ENCODE assay signal across 10 cellular contexts in the genomic region with DNA sequence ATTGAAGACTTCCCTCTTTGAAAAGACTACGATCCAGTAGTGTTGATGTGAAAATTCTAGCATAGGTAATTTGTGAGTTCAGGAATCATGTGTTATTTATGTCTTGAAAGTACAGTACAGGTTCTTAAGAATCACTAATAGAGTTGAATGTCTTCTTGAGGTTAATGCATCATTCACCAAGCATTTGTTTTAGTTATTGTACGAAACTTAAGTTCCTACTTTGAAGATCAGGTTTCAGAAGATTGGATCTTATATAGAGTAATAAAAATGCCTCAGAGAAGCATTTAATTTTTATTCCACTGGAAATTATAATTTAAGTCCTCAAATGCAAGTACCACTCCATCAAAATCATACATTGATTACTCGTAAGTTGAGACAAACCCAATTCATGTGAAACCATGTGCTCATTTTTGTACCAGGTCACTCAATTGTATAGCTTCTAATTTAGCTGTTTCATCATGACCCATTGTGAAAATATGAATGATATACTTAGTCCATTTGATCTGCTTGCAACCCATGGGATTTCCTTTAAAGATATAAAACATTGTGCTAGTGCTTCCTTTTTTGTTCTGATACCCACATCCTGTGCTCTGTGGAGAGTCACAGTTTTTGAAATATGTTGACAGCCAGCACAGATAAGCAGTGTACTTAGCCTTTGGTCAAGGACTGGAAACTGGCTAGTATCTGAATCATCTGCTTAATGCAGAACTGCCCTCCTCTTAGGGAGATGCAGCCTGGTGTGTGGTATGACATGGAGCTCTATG. TPM values are rescaled to one million over a fixed set of nuclear protein-coding genes. Genes with fewer than 3 reads are reported as not detected.
DNase-seq lines count a peak whose midpoint lies in the region; ATAC-seq and TF ChIP-seq lines count a peak whose summit lies in the region.
"Had no signal": no experiment of that assay in that cellular context is flagged by ENCODE, and none has a peak within 500 bp of the region (broad histone marks: within the 10 kb centered on the region; RNA-seq: fewer than 3 reads in every experiment).

No MANE protein-coding gene starts in this region.

- H4K20me1 ChIP-seq in BLaER1 treated with 17β-estradiol and CSF1 and Interleukin-3, amounts not matched to agents 10 nM and 100 nM, result no peaks in the 10 kb centered on the region

- H3K9ac ChIP-seq in BLaER1 treated with 17β-estradiol and CSF1 and Interleukin-3, amounts not matched to agents 10 nM and 100 nM, result peak overlapping the region in 8 of 11 experiments; percentile 24 to 52 (median 38); a peak in 10 of 22 replicates
- H3K9ac ChIP-seq in adipocyte (ENCODE audit: low read length) (no peak overlapping the region), liver (ENCODE audit: low read depth in 1 of 2, low read length in 2 of 2) (no peak overlapping the region)

- H3K36me3 ChIP-seq in BLaER1 treated with 17β-estradiol and CSF1 and Interleukin-3, amounts not matched to agents 10 nM and 100 nM, result no peaks in the 10 kb centered on the region
- H3K36me3 ChIP-seq in adipocyte (ENCODE audit: control insufficient read depth, insufficient read depth, low read length, severe bottlenecking), result no peaks in the 10 kb centered on the region
- no peaks in the 10 kb centered on the region for H3K36me3 ChIP-seq in liver (ENCODE audit: control insufficient read depth in 4 of 4, insufficient read depth in 3 of 4, low read depth in 1 of 4, low read length in 3 of 4)

- peak overlapping the region in 10 of 11 experiments; percentile 33 to 87 (median 79); a peak in 18 of 22 replicates for H3K27ac ChIP-seq in BLaER1 treated with 17β-estradiol and CSF1 and Interleukin-3, amounts not matched to agents 10 nM and 100 nM
- no peak overlapping the region for H3K27ac ChIP-seq in liver (ENCODE audit: low read depth in 1 of 2, low read length in 2 of 2)
- H3K27ac ChIP-seq: VCaP had no signal

- WGBS in liver, result 70% methylated on average over 3 of the region's 3 CpGs

- CTCF ChIA-PET in GM10248 (lab: Yijun Ruan, JAX), result no interaction called here

- TF ChIP-seq CTCF in liver (IDR thresholded peaks at IDR 0.05; ENCODE audit: low read depth, low read length, missing input control) (no peak), GM10248 (IDR thresholded peaks at IDR 0.05; ENCODE audit: control extremely low read depth, extremely low read depth, low read depth, missing control alignments) (no peak)

- no peaks in the 10 kb centered on the region for H3K27me3 ChIP-seq in BLaER1 treated with 17β-estradiol and CSF1 and Interleukin-3, amounts not matched to agents 10 nM and 100 nM
- no peaks in the 10 kb centered on the region for H3K27me3 ChIP-seq in adipocyte (replicated peaks; ENCODE audit: control insufficient read depth, insufficient read depth, low read length)
- no peaks in the 10 kb centered on the region for H3K27me3 ChIP-seq in liver (ENCODE audit: control insufficient read depth in 4 of 4, insufficient read depth in 4 of 4, low read length in 3 of 4)

- peak in 1 of 2 donors; percentile 24 for TF ChIP-seq RAD21 in liver (IDR thresholded peaks at IDR 0.05)

- ATAC-seq in GM19455 (IDR thresholded peaks at IDR 0.05; ENCODE audit: unreplicated experiment), result no peak

- peaks cover 0 to 27% (median 10%) of the 10 kb centered on the region in 11 experiments; a peak in 11 of 22 replicates for H3K9me3 ChIP-seq in BLaER1 treated with 17β-estradiol and CSF1 and Interleukin-3, amounts not matched to agents 10 nM and 100 nM (replicated peaks in 1 of 11)
- H3K9me3 ChIP-seq in adipocyte (ENCODE audit: control insufficient read depth, low read length) (no peaks in the 10 kb centered on the region), liver (ENCODE audit: control insufficient read depth in 4 of 4, low read length in 3 of 4) (no peaks in the 10 kb centered on the region)

- POLR2A ChIA-PET in GM10248 (lab: Yijun Ruan, JAX), result no interaction called here

- 0 out of 20 replicates have a peak overlapping the region, but pooled peaks of 1 of the 10 experiments have one; percentile 12 for H3K4me3 ChIP-seq in BLaER1 treated with 17β-estradiol and CSF1 and Interleukin-3, amounts not matched to agents 10 nM and 100 nM
- H3K4me3 ChIP-seq in adipocyte (ENCODE audit: low read length) (no peak overlapping the region), liver (ENCODE audit: low read depth in 1 of 3, low read length in 3 of 3) (no peak overlapping the region)

- DNase-seq in KG1 (lab: John Stamatoyannopoulos, UW), result peak; percentile 62
- peak; percentile 50 for DNase-seq in adipocyte (ENCODE audit: low read depth)
- no peak for DNase-seq in GM10248 (ENCODE audit: extremely low spot score)
- DNase-seq in hypothalamus (lab: John Stamatoyannopoulos, UW), result no peak
- no peak for DNase-seq in SHP77 (lab: John Stamatoyannopoulos, UW)
- DNase-seq: NCI-H187 treated with DMSO at 0.1 percent for 48 hours had no signal

- peaks cover 30 to 46% (median 35%) of the 10 kb centered on the region in 10 experiments for H3K4me1 ChIP-seq in BLaER1 treated with 17β-estradiol and CSF1 and Interleukin-3, amounts not matched to agents 10 nM and 100 nM
- no peaks in the 10 kb centered on the region for H3K4me1 ChIP-seq in adipocyte (ENCODE audit: control insufficient read depth, insufficient read depth, low read length)
- H3K4me1 ChIP-seq in liver (ENCODE audit: control insufficient read depth in 4 of 4, insufficient read depth in 4 of 4, low read length in 3 of 4), result peaks cover 0 to 5% (median 0%) of the 10 kb centered on the region in 4 donors

- peak overlapping the region; percentile 2 to 86 (median 74); a peak in 19 of 22 replicates for H3K4me2 ChIP-seq in BLaER1 treated with 17β-estradiol and CSF1 and Interleukin-3, amounts not matched to agents 10 nM and 100 nM

TF ChIP-seq in liver, 16 proteins besides CTCF, POLR2A, EP300 and RAD21:
- TF ChIP-seq FOXA2 (IDR thresholded peaks at IDR 0.05) (peak; percentile 7), GABPA (IDR thresholded peaks at IDR 0.05 in 1 of 2, conservative IDR thresholded peaks at IDR 0.05 in 1 of 2) (no peak), JUND (IDR thresholded peaks at IDR 0.05) (no peak), HNF4A (conservative IDR thresholded peaks at IDR 0.05) (peak in 1 of 2 donors; percentile 40), NR2F2 (IDR thresholded peaks at IDR 0.05) (peak; percentile 36), YY1 (IDR thresholded peaks at IDR 0.05) (peak; percentile 13), RXRA (IDR thresholded peaks at IDR 0.05) (peak in 1 of 2 donors; percentile 30), EGR1 (IDR thresholded peaks at IDR 0.05; ENCODE audit: low read depth in 2 of 2) (no peak)
- TF ChIP-seq, protein P1, sequence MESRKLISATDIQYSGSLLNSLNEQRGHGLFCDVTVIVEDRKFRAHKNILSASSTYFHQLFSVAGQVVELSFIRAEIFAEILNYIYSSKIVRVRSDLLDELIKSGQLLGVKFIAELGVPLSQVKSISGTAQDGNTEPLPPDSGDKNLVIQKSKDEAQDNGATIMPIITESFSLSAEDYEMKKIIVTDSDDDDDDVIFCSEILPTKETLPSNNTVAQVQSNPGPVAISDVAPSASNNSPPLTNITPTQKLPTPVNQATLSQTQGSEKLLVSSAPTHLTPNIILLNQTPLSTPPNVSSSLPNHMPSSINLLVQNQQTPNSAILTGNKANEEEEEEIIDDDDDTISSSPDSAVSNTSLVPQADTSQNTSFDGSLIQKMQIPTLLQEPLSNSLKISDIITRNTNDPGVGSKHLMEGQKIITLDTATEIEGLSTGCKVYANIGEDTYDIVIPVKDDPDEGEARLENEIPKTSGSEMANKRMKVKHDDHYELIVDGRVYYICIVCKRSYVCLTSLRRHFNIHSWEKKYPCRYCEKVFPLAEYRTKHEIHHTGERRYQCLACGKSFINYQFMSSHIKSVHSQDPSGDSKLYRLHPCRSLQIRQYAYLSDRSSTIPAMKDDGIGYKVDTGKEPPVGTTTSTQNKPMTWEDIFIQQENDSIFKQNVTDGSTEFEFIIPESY (IDR thresholded peaks at IDR 0.05), result no peak

RNA-seq across cellular contexts. Expression of gene RAB27B, which starts 22.5 kb away (rescaled TPM):
- total RNA-seq in liver, result 1 to 10 TPM in 1 of 2 donors, under 1 TPM in 1; 0.33 to 4.5 TPM
- under 1 TPM; 0.13 to 0.14 TPM for polyA plus RNA-seq in liver

Comparison
In these comparisons a context has a peak if more than half of its experiments do, and no peak if none do; other contexts are left out.
1. H3K27ac ChIP-seq: peak in BLaER1 treated with 17β-estradiol and CSF1 and Interleukin-3, amounts not matched to agents 10 nM and 100 nM (10 of 11); none in liver (0 of 2).
2. H3K9ac ChIP-seq: peak in BLaER1 treated with 17β-estradiol and CSF1 and Interleukin-3, amounts not matched to agents 10 nM and 100 nM (8 of 11); none in adipocyte (single experiment) and liver (0 of 2).
3. DNase-seq: peak in KG1 (single experiment) and adipocyte (single experiment); none in GM10248 (single experiment), hypothalamus (0 of 51) and SHP77 (0 of 2).